Comparison of ENCODE assay signal across 17 cellular contexts in genomic region chr1:163406787-163407186, GRCh38.
DNase-seq lines count a peak whose midpoint lies in the region; ATAC-seq, FAIRE-seq and TF ChIP-seq lines count a peak whose summit lies in the region.
"Had no signal": no experiment of that assay in that cellular context is flagged by ENCODE, and none has a peak within 500 bp of the region (broad histone marks: within the 10 kb centered on the region; RNA-seq: fewer than 3 reads in every experiment).

No MANE protein-coding gene starts in this region.

- no peaks in the 10 kb centered on the region for H3K36me3 ChIP-seq in heart right ventricle
- no peaks in the 10 kb centered on the region for H3K36me3 ChIP-seq in kidney (ENCODE audit: control insufficient read depth in 1 of 2, insufficient read depth in 2 of 2, low read length in 2 of 2)

- FAIRE-seq in kidney (lab: Jason Lieb, UNC) = no peak
- FAIRE-seq: H54, HepG2 had no signal

- H3K4me1 Mint-ChIP-seq in activated naive CD8-positive, alpha-beta T cell treated with anti-CD3 and anti-CD28 coated beads for 36 hours = peaks cover 2% of the 10 kb centered on the region
- H3K4me1 Mint-ChIP-seq in T-helper 17 cell = peaks cover 7% of the 10 kb centered on the region

- peaks cover 5% of the 10 kb centered on the region for H3K27me3 Mint-ChIP-seq in activated naive CD8-positive, alpha-beta T cell treated with anti-CD3 and anti-CD28 coated beads for 36 hours
- H3K27me3 Mint-ChIP-seq in T-helper 17 cell = peaks cover 44% of the 10 kb centered on the region

- no peak overlapping the region for H3K9ac ChIP-seq in kidney (ENCODE audit: low read length in 2 of 2)
- H3K9ac ChIP-seq: KMS-11 had no signal

- H3K9me3 Mint-ChIP-seq in activated naive CD8-positive, alpha-beta T cell treated with anti-CD3 and anti-CD28 coated beads for 36 hours = no peaks in the 10 kb centered on the region
- H3K9me3 Mint-ChIP-seq: HFFc6; T-helper 1 cell treated with Interleukin-12 subunit alpha and Interleukin-12 subunit beta and Interleukin-4 antibody, amounts not matched to agents 30 μg/mL and 1 μg/mL, for 36 hours had no signal

- 30 to 36% methylated on average over 7 of the region's 7 CpGs for WGBS in heart right ventricle, 2 donors

- H3K4me1 ChIP-seq in heart right ventricle = peaks cover 0 to 11% (median 0%) of the 10 kb centered on the region in 9 donors
- peaks cover 0 to 2% of the 10 kb centered on the region in 2 donors for H3K4me1 ChIP-seq in kidney (ENCODE audit: control insufficient read depth in 1 of 2, insufficient read depth in 1 of 2, low read depth in 1 of 2, low read length in 2 of 2)

- no peak overlapping the region for H3K4me3 Mint-ChIP-seq in activated naive CD8-positive, alpha-beta T cell treated with anti-CD3 and anti-CD28 coated beads for 36 hours
- H3K4me3 Mint-ChIP-seq in T-helper 17 cell = no peak overlapping the region
- H3K4me3 Mint-ChIP-seq: CD14-positive monocyte; HFFc6; T-helper 1 cell treated with Interleukin-12 subunit alpha and Interleukin-12 subunit beta and Interleukin-4 antibody, amounts not matched to agents 30 μg/mL and 1 μg/mL, for 36 hours had no signal

- H3K4me3 ChIP-seq in heart right ventricle (no peak overlapping the region), kidney (ENCODE audit: low read length in 2 of 2) (no peak overlapping the region)

- no peaks in the 10 kb centered on the region for H3K27me3 ChIP-seq in heart right ventricle

- TF ChIP-seq CTCF in heart right ventricle (IDR thresholded peaks at IDR 0.05) (no peak), kidney (IDR thresholded peaks at IDR 0.05; ENCODE audit: borderline replicate concordance, extremely low read depth, insufficient read depth) (no peak)

- no peak overlapping the region for H3K27ac ChIP-seq in heart right ventricle
- H3K27ac ChIP-seq in kidney (ENCODE audit: low read depth in 2 of 2, low read length in 2 of 2) = no peak overlapping the region
- H3K27ac ChIP-seq: KMS-11 had no signal

- DNase-seq in heart right ventricle = peak in 1 of 2 donors; percentile 4
- DNase-seq in cardiac septum (ENCODE audit: low spot score) = no peak
- peak; percentile 81 for DNase-seq in NCI-H146 (lab: John Stamatoyannopoulos, UW)
- peak; percentile 32 to 70 for DNase-seq in NCI-H446 (lab: John Stamatoyannopoulos, UW)
- peak; percentile 41 for DNase-seq in kidney
- no peak for DNase-seq in activated naive CD8-positive, alpha-beta T cell treated with anti-CD3 and anti-CD28 coated beads for 36 hours
- DNase-seq in T-helper 17 cell = no peak
- DNase-seq: ACHN, AML-193, HFFc6, NCI-H2107 had no signal

- ATAC-seq in heart right ventricle (peak in 5 of 8 donors; percentile 33 to 71 (median 65)), T-helper 17 cell (no peak)
- ATAC-seq: HepG2, Panc1 had no signal

- no peak overlapping the region for H3K27ac Mint-ChIP-seq in activated naive CD8-positive, alpha-beta T cell treated with anti-CD3 and anti-CD28 coated beads for 36 hours
- no peak overlapping the region for H3K27ac Mint-ChIP-seq in T-helper 17 cell
- H3K27ac Mint-ChIP-seq: CD14-positive monocyte; HFFc6; T-helper 1 cell treated with Interleukin-12 subunit alpha and Interleukin-12 subunit beta and Interleukin-4 antibody, amounts not matched to agents 30 μg/mL and 1 μg/mL, for 36 hours had no signal

- H3K9me3 ChIP-seq in heart right ventricle (no peaks in the 10 kb centered on the region), kidney (ENCODE audit: control insufficient read depth in 1 of 2, low read length in 2 of 2) (no peaks in the 10 kb centered on the region), T-helper 17 cell (ENCODE audit: control insufficient read depth, low read length, poor library complexity, severe bottlenecking) (no peaks in the 10 kb centered on the region)

- intact Hi-C loops in heart right ventricle (cut with DNase I) = loop anchor here in 2 of 10 donors (5.0 to 10.0 kb wide), 2 partner anchors 118 to 1666 kb away; no protein-coding TSS in a partner anchor
- intact Hi-C loops in cardiac septum (cut with DNase I) = no loop called here
- intact Hi-C loops in kidney (cut with DNase I) = no loop called here

- no peaks in the 10 kb centered on the region for H3K36me3 Mint-ChIP-seq in activated naive CD8-positive, alpha-beta T cell treated with anti-CD3 and anti-CD28 coated beads for 36 hours
- H3K36me3 Mint-ChIP-seq in T-helper 17 cell (ENCODE audit: low read depth) = peaks cover 3% of the 10 kb centered on the region
- H3K36me3 Mint-ChIP-seq: CD14-positive monocyte had no signal

Comparison
In these comparisons a context has a peak if more than half of its experiments do, and no peak if none do; other contexts are left out.
1. DNase-seq: peak in NCI-H146 (single experiment), NCI-H446 (2 of 2) and kidney (single experiment); none in cardiac septum (single experiment), activated naive CD8-positive, alpha-beta T cell treated with anti-CD3 and anti-CD28 coated beads for 36 hours (single experiment) and T-helper 17 cell (0 of 3).